ENCODE assay signal across 15 cellular contexts in the genomic region with DNA sequence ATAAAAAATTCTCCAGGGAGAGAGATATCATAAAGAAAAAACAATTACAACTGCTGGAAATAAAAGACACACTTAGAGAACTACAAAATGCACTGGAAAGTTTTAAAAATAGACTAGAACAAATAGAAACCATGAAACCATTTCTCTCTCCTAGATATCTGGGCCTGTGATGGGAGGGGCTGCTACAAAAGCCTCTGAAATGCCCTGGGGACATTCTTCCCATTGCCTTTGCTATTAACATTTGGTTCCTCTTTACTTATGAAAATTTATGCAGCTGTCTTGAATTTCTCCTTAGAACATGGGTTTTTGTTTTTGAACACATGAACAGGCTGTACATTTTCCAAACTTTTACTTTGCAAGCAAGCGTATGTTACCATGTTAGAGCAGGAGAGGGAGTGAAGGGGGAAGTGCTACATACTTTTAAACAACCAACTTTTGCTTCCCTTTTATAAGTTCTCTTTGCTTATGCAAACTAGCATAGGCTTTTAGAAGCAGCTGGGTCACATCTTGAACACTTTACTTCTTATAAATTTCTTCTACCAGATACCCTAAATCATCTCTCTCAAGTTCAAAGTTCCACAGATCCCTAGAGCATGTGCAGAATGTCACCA.
"Had no signal": no experiment of that assay in that cellular context is flagged by ENCODE, and none has a peak within 500 bp of the region (broad histone marks: within the 10 kb centered on the region; RNA-seq: fewer than 3 reads in every experiment).

No MANE protein-coding gene starts in this region.

- H3K9me3 ChIP-seq: neutrophil had no signal

- DNase-seq: activated CD4-positive, alpha-beta T cell treated with anti-CD3 and anti-CD28 coated beads, Interleukin-2, amount 50 U/mL, for 1 hour; activated CD4-positive, CD25-positive, alpha-beta regulatory T cell; activated naive CD4-positive, alpha-beta T cell treated with anti-CD3 and anti-CD28 coated beads, Interleukin-2, amount 50 U/mL, for 16 hours; activated T-cell treated with anti-CD3 and anti-CD28 coated beads, Interleukin-2, amount 50 U/mL, for 1 hour; amniotic stem cell; glutamatergic neuron; left cardiac atrium; mucosa of descending colon; naive thymus-derived CD8-positive, alpha-beta T cell; retina; stimulated activated CD4-positive, alpha-beta T cell treated with anti-CD3 and anti-CD28 coated beads, Interleukin-4, amount 100 ng/mL, for 1 hour; stimulated activated CD8-positive, alpha-beta memory T cell treated with anti-CD3 and anti-CD28 coated beads, Interleukin-4, amount 100 ng/mL, for 48 hours had no signal

- FAIRE-seq: TTC549 had no signal

- H3K4me3 ChIP-seq: lung, mucosa of descending colon had no signal

- H3K36me3 ChIP-seq: neutrophil had no signal
